Comparison of ENCODE assay signal across 8 cellular contexts in genomic region chr7:43439631-43440401, GRCh38.
DNase-seq lines count a peak whose midpoint lies in the region; ATAC-seq, FAIRE-seq and TF ChIP-seq lines count a peak whose summit lies in the region.

No MANE protein-coding gene starts in this region.

- ATAC-seq in HG03442 (IDR thresholded peaks at IDR 0.05; ENCODE audit: unreplicated experiment) = peak; percentile 74
- peak; percentile 57 for ATAC-seq in activated T-helper 17 cell treated with anti-CD3 and anti-CD28 coated beads, Interleukin-2, amount 50 U/mL, for 72 hours (replicated peaks)
- ATAC-seq in GM21423 (IDR thresholded peaks at IDR 0.05; ENCODE audit: unreplicated experiment) = no peak

- no peaks in the 10 kb centered on the region for H3K27me3 Mint-ChIP-seq in activated T-helper 17 cell treated with anti-CD3 and anti-CD28 coated beads, Interleukin-2, amount 50 U/mL, for 72 hours
- peaks cover 2% of the 10 kb centered on the region for H3K27me3 Mint-ChIP-seq in glutamatergic neuron (ENCODE audit: unreplicated experiment)

- no peak overlapping the region for H3K27ac ChIP-seq in 22Rv1

- DNase-seq in RCC 7860 (ENCODE audit: low spot score) (peak; percentile 42), glutamatergic neuron (peak; percentile 78), smooth muscle cell of the brain vasculature (ENCODE audit: low read depth, low spot score) (peak; percentile 13)

- H3K36me3 Mint-ChIP-seq in activated T-helper 17 cell treated with anti-CD3 and anti-CD28 coated beads, Interleukin-2, amount 50 U/mL, for 72 hours (ENCODE audit: low read depth) = no peaks in the 10 kb centered on the region
- H3K36me3 Mint-ChIP-seq in glutamatergic neuron (ENCODE audit: unreplicated experiment) = peaks cover 23% of the 10 kb centered on the region

- H3K27ac Mint-ChIP-seq in activated T-helper 17 cell treated with anti-CD3 and anti-CD28 coated beads, Interleukin-2, amount 50 U/mL, for 72 hours = no peak overlapping the region
- peak overlapping the region; percentile 3 for H3K27ac Mint-ChIP-seq in glutamatergic neuron (ENCODE audit: unreplicated experiment)

- H3K4me1 Mint-ChIP-seq in activated T-helper 17 cell treated with anti-CD3 and anti-CD28 coated beads, Interleukin-2, amount 50 U/mL, for 72 hours = no peaks in the 10 kb centered on the region
- H3K4me1 Mint-ChIP-seq in glutamatergic neuron (ENCODE audit: low read depth, unreplicated experiment) = peaks cover 8% of the 10 kb centered on the region

- H3K9me3 Mint-ChIP-seq in activated T-helper 17 cell treated with anti-CD3 and anti-CD28 coated beads, Interleukin-2, amount 50 U/mL, for 72 hours = no peaks in the 10 kb centered on the region
- no peaks in the 10 kb centered on the region for H3K9me3 Mint-ChIP-seq in glutamatergic neuron (ENCODE audit: unreplicated experiment)

- no peak overlapping the region for H3K4me3 Mint-ChIP-seq in activated T-helper 17 cell treated with anti-CD3 and anti-CD28 coated beads, Interleukin-2, amount 50 U/mL, for 72 hours
- no peak overlapping the region for H3K4me3 Mint-ChIP-seq in glutamatergic neuron (ENCODE audit: unreplicated experiment)

- peak; percentile 98 for TF ChIP-seq CTCF in 22Rv1 (IDR thresholded peaks at IDR 0.05)
- TF ChIP-seq CTCF in GM12874 (IDR thresholded peaks at IDR 0.05; ENCODE audit: insufficient read depth, low read depth, low read length) = peak; percentile 94
- peak; percentile 96 for TF ChIP-seq CTCF in glutamatergic neuron (IDR thresholded peaks at IDR 0.05; ENCODE audit: partially characterized antibody, unreplicated experiment)

- no peak for FAIRE-seq in RCC 7860 (lab: Jason Lieb, UNC)

Comparison
In these comparisons a context has a peak if more than half of its experiments do, and no peak if none do; other contexts are left out.
1. DNase-seq: peak in every context shown above with its lines; median percentile 78 in glutamatergic neuron; 42 in RCC 7860; 13 in smooth muscle cell of the brain vasculature.